Comparison of ENCODE assay signal across 10 cellular contexts in the genomic region with DNA sequence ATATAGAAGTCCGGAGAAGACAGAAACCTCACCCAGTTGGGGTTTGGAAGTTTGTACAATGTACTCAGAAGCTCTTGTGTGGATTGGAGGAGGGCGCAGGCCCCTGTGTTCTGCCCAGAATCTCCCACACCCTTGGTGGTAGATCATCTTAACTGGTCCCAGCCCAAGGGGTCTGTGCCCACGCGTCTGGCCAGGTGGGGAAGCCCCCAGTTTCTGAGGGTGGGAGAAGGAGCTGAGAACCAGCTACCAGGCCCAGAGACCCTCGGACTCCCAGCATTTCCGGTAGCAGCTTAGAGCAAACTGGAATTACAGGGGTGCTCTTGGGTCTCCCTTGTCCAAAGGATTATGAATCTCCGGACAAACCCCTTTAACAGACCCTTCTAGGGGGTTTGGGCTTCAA. TPM values are rescaled to one million over a fixed set of nuclear protein-coding genes. Genes with fewer than 3 reads are reported as not detected.
DNase-seq lines count a peak whose midpoint lies in the region; TF ChIP-seq lines count a peak whose summit lies in the region.
"Had no signal": no experiment of that assay in that cellular context is flagged by ENCODE, and none has a peak within 500 bp of the region (broad histone marks: within the 10 kb centered on the region; RNA-seq: fewer than 3 reads in every experiment).

No MANE protein-coding gene starts in this region.

- no peak for TF ChIP-seq CTCF in astrocyte of the cerebellum (IDR thresholded peaks at IDR 0.05; ENCODE audit: low read depth, low read length, missing control alignments)
- TF ChIP-seq CTCF in mesothelial cell of epicardium (IDR thresholded peaks at IDR 0.05; ENCODE audit: unreplicated experiment) = no peak
- no peak for TF ChIP-seq CTCF in tibial nerve (IDR thresholded peaks at IDR 0.05)

- H3K4me3 ChIP-seq in astrocyte of the cerebellum (ENCODE audit: low read depth, low read length) (peak overlapping the region; percentile 78), tibial nerve (peak overlapping the region in 1 of 4 donors; percentile 72)

- WGBS in tibial nerve, 2 donors = 64 to 75% methylated on average over 7 of the region's 7 CpGs

- peak overlapping the region; percentile 81 to 94 (median 90) for H3K27ac ChIP-seq in tibial nerve

- H3K9me3 ChIP-seq in tibial nerve = no peaks in the 10 kb centered on the region

- H3K36me3 ChIP-seq in tibial nerve = no peaks in the 10 kb centered on the region

- peak overlapping the region; percentile 89 for H3K4me3 Mint-ChIP-seq in activated CD4-positive, alpha-beta T cell treated with anti-CD3 and anti-CD28 coated beads, Interleukin-2, amount 10 ng/mL, durations not matched to agents 7 days and 5 days
- peak overlapping the region; percentile 78 for H3K4me3 Mint-ChIP-seq in mesothelial cell of epicardium

- H3K27ac Mint-ChIP-seq in activated CD4-positive, alpha-beta T cell treated with anti-CD3 and anti-CD28 coated beads, Interleukin-2, amount 10 ng/mL, durations not matched to agents 7 days and 5 days = peak overlapping the region; percentile 95
- H3K27ac Mint-ChIP-seq in mesothelial cell of epicardium = no peak overlapping the region

- CTCF ChIA-PET in activated CD4-positive, alpha-beta T cell treated with anti-CD3 and anti-CD28 coated beads, Interleukin-2, amount 10 ng/mL, durations not matched to agents 7 days and 5 days (lab: Charles Lee) = interaction anchor here (0.8 to 5.3 kb wide), 8 partner anchors 9 to 59 kb away, joined by 3 to 43 read pairs (median 10); partner anchors contain the start of gene SGCA

- peaks cover 46% of the 10 kb centered on the region for H3K4me1 Mint-ChIP-seq in activated CD4-positive, alpha-beta T cell treated with anti-CD3 and anti-CD28 coated beads, Interleukin-2, amount 10 ng/mL, durations not matched to agents 7 days and 5 days
- peaks cover 37% of the 10 kb centered on the region for H3K4me1 Mint-ChIP-seq in mesothelial cell of epicardium

- in situ Hi-C loops in astrocyte of the cerebellum (cut with HindIII; ENCODE audit: low sequenced_read_pairs) = no loop called here

- no peaks in the 10 kb centered on the region for H3K9me3 Mint-ChIP-seq in activated CD4-positive, alpha-beta T cell treated with anti-CD3 and anti-CD28 coated beads, Interleukin-2, amount 10 ng/mL, durations not matched to agents 7 days and 5 days
- no peaks in the 10 kb centered on the region for H3K9me3 Mint-ChIP-seq in mesothelial cell of epicardium
- H3K9me3 Mint-ChIP-seq: type B pancreatic cell had no signal

- no peak for TF ChIP-seq POLR2A in tibial nerve (IDR thresholded peaks at IDR 0.05)

- TF ChIP-seq EP300 in tibial nerve (IDR thresholded peaks at IDR 0.05) = no peak

- no peak for DNase-seq in activated CD4-positive, alpha-beta T cell treated with anti-CD3 and anti-CD28 coated beads, Interleukin-2, amount 10 ng/mL, durations not matched to agents 7 days and 5 days
- DNase-seq in activated CD4-positive, alpha-beta T cell treated with anti-CD3 and anti-CD28 coated beads, Interleukin-2, amount 50 U/mL, for 1 hour = no peak
- DNase-seq in astrocyte of the cerebellum (ENCODE audit: low read depth) = no peak
- no peak for DNase-seq in mesothelial cell of epicardium (ENCODE audit: low spot score in 2 of 2, unreplicated experiment in 2 of 2)
- no peak for DNase-seq in tibial nerve (ENCODE audit: low spot score in 2 of 2)
- no peak for DNase-seq in NCI-H446 (lab: John Stamatoyannopoulos, UW)
- DNase-seq in NCI-H187 (lab: John Stamatoyannopoulos, UW) = no peak
- DNase-seq in RKO (ENCODE audit: low spot score) = no peak

- H3K4me1 ChIP-seq in tibial nerve = peaks cover 0 to 66% (median 21%) of the 10 kb centered on the region in 4 donors

- H3K27me3 ChIP-seq in tibial nerve = no peaks in the 10 kb centered on the region

- peaks cover 9% of the 10 kb centered on the region for H3K36me3 Mint-ChIP-seq in activated CD4-positive, alpha-beta T cell treated with anti-CD3 and anti-CD28 coated beads, Interleukin-2, amount 10 ng/mL, durations not matched to agents 7 days and 5 days (ENCODE audit: low read depth)
- no peaks in the 10 kb centered on the region for H3K36me3 Mint-ChIP-seq in mesothelial cell of epicardium
- H3K36me3 Mint-ChIP-seq: type B pancreatic cell had no signal

- POLR2A ChIA-PET in activated CD4-positive, alpha-beta T cell treated with anti-CD3 and anti-CD28 coated beads, Interleukin-2, amount 10 ng/mL, durations not matched to agents 7 days and 5 days (lab: Charles Lee) = interaction anchor here (0.9 kb wide), 1 partner anchor 8 kb away, joined by 4 read pairs; no protein-coding TSS in a partner anchor

- no peaks in the 10 kb centered on the region for H3K27me3 Mint-ChIP-seq in activated CD4-positive, alpha-beta T cell treated with anti-CD3 and anti-CD28 coated beads, Interleukin-2, amount 10 ng/mL, durations not matched to agents 7 days and 5 days
- H3K27me3 Mint-ChIP-seq in mesothelial cell of epicardium (ENCODE audit: low read depth) = no peaks in the 10 kb centered on the region
- H3K27me3 Mint-ChIP-seq: type B pancreatic cell had no signal

RNA-seq across cellular contexts. Expression of gene PPP1R9B, which starts 2.3 kb away (rescaled TPM):
- 100 to 1,000 TPM; 110 to 117 TPM for total RNA-seq in activated CD4-positive, alpha-beta T cell treated with anti-CD3 and anti-CD28 coated beads, Interleukin-2, amount 10 ng/mL, durations not matched to agents 7 days and 5 days
- total RNA-seq in mesothelial cell of epicardium (56.4 to 58.6 TPM (median 56.6 TPM) in 3 replicates), tibial nerve (10 to 100 TPM; 28.4 to 54.9 (median 36.9) TPM)

RNA-seq across cellular contexts. Expression of gene SGCA, which starts 13.1 kb away (rescaled TPM):
- total RNA-seq in activated CD4-positive, alpha-beta T cell treated with anti-CD3 and anti-CD28 coated beads, Interleukin-2, amount 10 ng/mL, durations not matched to agents 7 days and 5 days = not detected
- total RNA-seq in mesothelial cell of epicardium (not detected in 3 replicates), tibial nerve (1 to 10 TPM; 1.8 to 7.8 (median 4.9) TPM)
- total RNA-seq: renal cortical epithelial cell had no signal

RNA-seq across cellular contexts. Expression of gene SAMD14, which starts 22.8 kb away (rescaled TPM):
- under 1 TPM; 0.07 to 0.23 TPM for total RNA-seq in activated CD4-positive, alpha-beta T cell treated with anti-CD3 and anti-CD28 coated beads, Interleukin-2, amount 10 ng/mL, durations not matched to agents 7 days and 5 days
- total RNA-seq in mesothelial cell of epicardium = 17.3 to 20.0 TPM (median 19.4 TPM) in 3 replicates
- total RNA-seq in tibial nerve = 1 to 10 TPM in 2 of 4 donors, under 1 TPM in 2; 0.63 to 1.5 (median 1.1) TPM

RNA-seq across cellular contexts. Expression of gene COL1A1, which starts 48.7 kb away (rescaled TPM):
- total RNA-seq in activated CD4-positive, alpha-beta T cell treated with anti-CD3 and anti-CD28 coated beads, Interleukin-2, amount 10 ng/mL, durations not matched to agents 7 days and 5 days = under 1 TPM; 0.31 to 0.55 TPM
- total RNA-seq in mesothelial cell of epicardium = 3,780 to 4,004 TPM (median 3,972 TPM) in 3 replicates
- total RNA-seq in tibial nerve = 100 to 1,000 TPM in 1 of 4 donors, 10 to 100 TPM in 3; 31.5 to 185 (median 73.0) TPM

RNA-seq across cellular contexts. Expression of gene PDK2, which starts 57.6 kb away (rescaled TPM):
- 10 to 100 TPM; 29.4 to 31.3 TPM for total RNA-seq in activated CD4-positive, alpha-beta T cell treated with anti-CD3 and anti-CD28 coated beads, Interleukin-2, amount 10 ng/mL, durations not matched to agents 7 days and 5 days
- 44.6 to 46.0 TPM (median 45.4 TPM) in 3 replicates for total RNA-seq in mesothelial cell of epicardium
- total RNA-seq in tibial nerve = 10 to 100 TPM; 37.9 to 77.7 (median 49.8) TPM
